In genomic region chr16:89863741-89864391, GRCh38 we compare ENCODE assay signal across 8 cellular contexts. TPM values are rescaled to one million over a fixed set of nuclear protein-coding genes. Genes with fewer than 3 reads are reported as not detected.
DNase-seq lines count a peak whose midpoint lies in the region; ATAC-seq and TF ChIP-seq lines count a peak whose summit lies in the region.

No MANE protein-coding gene starts in this region.

- H3K4me3 ChIP-seq in foreskin fibroblast (ENCODE audit: low read depth in 1 of 2, low read length in 2 of 2) = no peak overlapping the region

- H3K36me3 Mint-ChIP-seq in activated CD8-positive, alpha-beta memory T cell treated with anti-CD3 and anti-CD28 coated beads, Interleukin-2, amount 10 ng/mL, durations not matched to agents 7 days and 5 days = peaks cover 17% of the 10 kb centered on the region

- H3K27me3 Mint-ChIP-seq in activated CD8-positive, alpha-beta memory T cell treated with anti-CD3 and anti-CD28 coated beads, Interleukin-2, amount 10 ng/mL, durations not matched to agents 7 days and 5 days = peaks cover 7% of the 10 kb centered on the region

- H3K4me1 Mint-ChIP-seq in activated CD8-positive, alpha-beta memory T cell treated with anti-CD3 and anti-CD28 coated beads, Interleukin-2, amount 10 ng/mL, durations not matched to agents 7 days and 5 days = peaks cover 27% of the 10 kb centered on the region

- ATAC-seq in GM18907 (IDR thresholded peaks at IDR 0.05; ENCODE audit: unreplicated experiment) (peak; percentile 75), HG03025 (IDR thresholded peaks at IDR 0.05; ENCODE audit: low FRiP score, unreplicated experiment) (peak; percentile 53), HG03521 (IDR thresholded peaks at IDR 0.05; ENCODE audit: unreplicated experiment) (no peak)
- peak; percentile 56 for ATAC-seq in activated CD8-positive, alpha-beta memory T cell treated with anti-CD3 and anti-CD28 coated beads, Interleukin-2, amount 10 ng/mL, durations not matched to agents 7 days and 5 days

- TF ChIP-seq CTCF in foreskin fibroblast (IDR thresholded peaks at IDR 0.05; ENCODE audit: low read depth, low read length) = no peak

- peak; percentile 71 for DNase-seq in activated CD8-positive, alpha-beta memory T cell treated with anti-CD3 and anti-CD28 coated beads, Interleukin-2, amount 10 ng/mL, durations not matched to agents 7 days and 5 days
- peak; percentile 21 to 41 for DNase-seq in foreskin fibroblast
- DNase-seq in stimulated activated CD8-positive, alpha-beta memory T cell treated with anti-CD3 and anti-CD28 coated beads, Interleukin-15, amount 100 ng/mL, for 1 hour (ENCODE audit: low read depth) = peak; percentile 16
- DNase-seq in Kasumi-1 (lab: John Stamatoyannopoulos, UW) = no peak
- DNase-seq in A172 (ENCODE audit: low spot score) = no peak

- H3K9me3 Mint-ChIP-seq in activated CD8-positive, alpha-beta memory T cell treated with anti-CD3 and anti-CD28 coated beads, Interleukin-2, amount 10 ng/mL, durations not matched to agents 7 days and 5 days (ENCODE audit: low read depth) = peaks cover 3% of the 10 kb centered on the region

- H3K4me3 Mint-ChIP-seq in activated CD8-positive, alpha-beta memory T cell treated with anti-CD3 and anti-CD28 coated beads, Interleukin-2, amount 10 ng/mL, durations not matched to agents 7 days and 5 days = peak overlapping the region; percentile 33

- CTCF ChIA-PET in activated CD8-positive, alpha-beta memory T cell treated with anti-CD3 and anti-CD28 coated beads, Interleukin-2, amount 10 ng/mL, durations not matched to agents 7 days and 5 days (lab: Charles Lee) = interaction anchor here (0.9 to 5.6 kb wide), 12 partner anchors 9 to 165 kb away, joined by 3 to 93 read pairs (median 4); partner anchors contain the start of genes FANCA, SPATA2L and TCF25

- peak overlapping the region; percentile 87 for H3K27ac Mint-ChIP-seq in activated CD8-positive, alpha-beta memory T cell treated with anti-CD3 and anti-CD28 coated beads, Interleukin-2, amount 10 ng/mL, durations not matched to agents 7 days and 5 days

RNA-seq across cellular contexts. Expression of gene TCF25, which starts 9.5 kb away (rescaled TPM):
- 100 to 1,000 TPM; 181 to 216 TPM for total RNA-seq in activated CD8-positive, alpha-beta memory T cell treated with anti-CD3 and anti-CD28 coated beads, Interleukin-2, amount 10 ng/mL, durations not matched to agents 7 days and 5 days
- total RNA-seq in A172 (2014; rRNA removed; shearing (Covaris generic)) = 145 and 153 TPM in 2 replicates

RNA-seq across cellular contexts. Expression of gene SPIRE2, which starts 35.6 kb away (rescaled TPM):
- total RNA-seq in activated CD8-positive, alpha-beta memory T cell treated with anti-CD3 and anti-CD28 coated beads, Interleukin-2, amount 10 ng/mL, durations not matched to agents 7 days and 5 days = under 1 TPM; 0.44 to 0.80 TPM
- 6.9 and 12.6 TPM in 2 replicates for total RNA-seq in A172 (2014; rRNA removed; shearing (Covaris generic))

RNA-seq across cellular contexts. Expression of gene FANCA, which starts 47.4 kb away (rescaled TPM):
- 100 to 1,000 TPM; 135 to 202 TPM for total RNA-seq in activated CD8-positive, alpha-beta memory T cell treated with anti-CD3 and anti-CD28 coated beads, Interleukin-2, amount 10 ng/mL, durations not matched to agents 7 days and 5 days
- 51.8 and 55.9 TPM in 2 replicates for total RNA-seq in A172 (2014; rRNA removed; shearing (Covaris generic))

RNA-seq across cellular contexts. Expression of gene MC1R, which starts 54.8 kb away (rescaled TPM):
- 1 to 10 TPM; 2.6 to 4.1 TPM for total RNA-seq in activated CD8-positive, alpha-beta memory T cell treated with anti-CD3 and anti-CD28 coated beads, Interleukin-2, amount 10 ng/mL, durations not matched to agents 7 days and 5 days
- 7.2 and 9.8 TPM in 2 replicates for total RNA-seq in A172 (2014; rRNA removed; shearing (Covaris generic))

RNA-seq across cellular contexts. Expression of gene TUBB3, which starts 59.3 kb away (rescaled TPM):
- 1 to 10 TPM; 3.6 to 5.0 TPM for total RNA-seq in activated CD8-positive, alpha-beta memory T cell treated with anti-CD3 and anti-CD28 coated beads, Interleukin-2, amount 10 ng/mL, durations not matched to agents 7 days and 5 days
- total RNA-seq in A172 (2014; rRNA removed; shearing (Covaris generic)) = 743 and 810 TPM in 2 replicates

Comparison
In these comparisons a context has a peak if more than half of its experiments do, and no peak if none do; other contexts are left out.
1. DNase-seq: peak in activated CD8-positive, alpha-beta memory T cell treated with anti-CD3 and anti-CD28 coated beads, Interleukin-2, amount 10 ng/mL, durations not matched to agents 7 days and 5 days (single experiment), foreskin fibroblast (2 of 2) and stimulated activated CD8-positive, alpha-beta memory T cell treated with anti-CD3 and anti-CD28 coated beads, Interleukin-15, amount 100 ng/mL, for 1 hour (single experiment); none in Kasumi-1 (0 of 2) and A172 (single experiment).